Comparison of ENCODE assay signal across 23 cellular contexts in the genomic region with DNA sequence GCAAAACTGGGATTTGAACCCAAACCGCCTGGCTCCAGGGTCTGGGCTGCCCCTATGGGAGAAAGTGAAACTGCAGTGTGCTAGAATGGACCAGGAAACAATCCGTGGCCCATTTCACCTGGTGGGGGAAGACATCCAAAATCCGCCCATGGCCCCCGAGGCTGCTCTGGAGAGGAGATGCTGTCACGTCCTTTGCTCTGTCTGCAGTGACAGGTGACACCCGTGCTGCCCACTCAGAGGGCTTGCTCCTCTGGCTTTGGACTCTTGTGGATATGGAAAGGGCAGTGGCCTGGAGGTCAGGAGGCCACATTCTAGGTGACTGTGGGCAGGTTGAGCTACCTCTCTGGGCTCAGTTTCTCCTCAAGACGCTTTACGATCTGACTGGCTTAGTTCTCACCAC.
A peak's percentile ranks its signal among the peaks of the same experiment; 100 is the strongest.
DNase-seq lines count a peak whose midpoint lies in the region; ATAC-seq, FAIRE-seq and TF ChIP-seq lines count a peak whose summit lies in the region.
"Had no signal": no experiment of that assay in that cellular context is flagged by ENCODE, and none has a peak within 500 bp of the region (broad histone marks: within the 10 kb centered on the region; RNA-seq: fewer than 3 reads in every experiment).

No MANE protein-coding gene starts in this region.

- no peaks in the 10 kb centered on the region for H4K20me1 ChIP-seq in IMR-90 (ENCODE audit: insufficient read depth, low read length)
- no peaks in the 10 kb centered on the region for H4K20me1 ChIP-seq in H1 (replicated peaks in 1 of 2; ENCODE audit: control insufficient read depth in 1 of 2, insufficient read depth in 2 of 2, low read length in 2 of 2)
- H4K20me1 ChIP-seq: BLaER1 treated with 17β-estradiol and CSF1 and Interleukin-3, amounts not matched to agents 10 nM and 100 nM had no signal

- H3K14ac ChIP-seq in IMR-90 (replicated peaks; ENCODE audit: low read depth, low read length) (no peak overlapping the region), H1 (ENCODE audit: insufficient read length) (no peak overlapping the region)

- H3K9ac ChIP-seq in IMR-90 (ENCODE audit: low read depth, low read length) = no peak overlapping the region
- H3K9ac ChIP-seq in H1 (replicated peaks in 1 of 4; ENCODE audit: extremely low read depth in 1 of 4, low read depth in 3 of 4, low read length in 3 of 4) = no peak overlapping the region
- H3K9ac ChIP-seq: BLaER1 treated with 17β-estradiol and CSF1 and Interleukin-3, amounts not matched to agents 10 nM and 100 nM had no signal

- H4K8ac ChIP-seq in IMR-90 (ENCODE audit: low read depth in 2 of 2, low read length in 2 of 2) = no peak overlapping the region
- H4K8ac ChIP-seq in H1 (ENCODE audit: extremely low read depth, insufficient read depth, low read length) = no peak overlapping the region

- DNase-seq in activated effector memory CD4-positive, alpha-beta T cell treated with anti-CD3 and anti-CD28 coated beads, Interleukin-2, amount 50 U/mL, for 16 hours = peak; percentile 27
- no peak for DNase-seq in activated effector memory CD4-positive, alpha-beta T cell treated with Interleukin-2 at 50 U/mL for 16 hours
- DNase-seq in IMR-90 (no peak), H1 (ENCODE audit: low read depth in 1 of 2, low spot score in 2 of 2) (no peak), COR-L47 (lab: John Stamatoyannopoulos, UW) (no peak)
- DNase-seq: AML-193; CD4-positive, alpha-beta T cell; CD8-positive, alpha-beta T cell; DMS 273 treated with DMSO at 0.1 percent for 48 hours; DMS153; DMS53; DMS79; DND-41; EL; GDM1 had no signal

- peak overlapping the region; percentile 81 for H2AK9ac ChIP-seq in IMR-90 (replicated peaks; ENCODE audit: low read depth, low read length, poor library complexity)

- H2AFZ ChIP-seq in IMR-90 (replicated peaks; ENCODE audit: low read length, poor library complexity) = no peak overlapping the region
- no peak overlapping the region for H2AFZ ChIP-seq in H1 (ENCODE audit: low read length)

- no peak for FAIRE-seq in H1 (lab: Jason Lieb, UNC)
- FAIRE-seq: A549, GM12878, GM12892, GM18507 had no signal

- no peak overlapping the region for H3K18ac ChIP-seq in IMR-90 (ENCODE audit: low read depth, low read length)
- no peak overlapping the region; the same call in 1 of the 2 replicates for H3K18ac ChIP-seq in H1 (ENCODE audit: extremely low read depth, low read length)

- no peaks in the 10 kb centered on the region for H3K4me1 ChIP-seq in IMR-90 (ENCODE audit: control insufficient read depth, insufficient read depth, low read length)
- H3K4me1 ChIP-seq in H1 (replicated peaks in 1 of 4; ENCODE audit: control insufficient read depth in 3 of 4, insufficient read depth in 4 of 4, low read length in 3 of 4) = peaks cover 2 to 11% (median 8%) of the 10 kb centered on the region in 4 experiments; a peak in 5 of 7 replicates
- H3K4me1 ChIP-seq: A549 had no signal

- H2AK5ac ChIP-seq in IMR-90 (ENCODE audit: low read depth, low read length) (no peak overlapping the region), H1 (ENCODE audit: low read depth, low read length) (no peak overlapping the region)

- H3K27ac ChIP-seq in IMR-90 (ENCODE audit: insufficient read depth, low read length) = no peak overlapping the region
- no peak overlapping the region for H3K27ac ChIP-seq in H1 (ENCODE audit: low read depth, low read length)
- H3K27ac ChIP-seq: 22Rv1; A549; BLaER1 treated with 17β-estradiol and CSF1 and Interleukin-3, amounts not matched to agents 10 nM and 100 nM; C4-2B had no signal

- CTCF ChIA-PET in IMR-90 (lab: Yijun Ruan, JAX) (no interaction called here), H1 (lab: Charles Lee; ENCODE audit: partially characterized antibody) (interaction anchor here (1.0 to 4.4 kb wide), 8 partner anchors 11 to 381 kb away, joined by 3 to 23 read pairs (median 4); no protein-coding TSS in a partner anchor)

- BruUV-seq in IMR-90 (replicated peaks; lab: Mats Ljungman, UMichigan) = no TSS peak

- dilution Hi-C loops in IMR-90 (cut with HindIII; ENCODE audit: low sequenced_read_pairs, unreplicated experiment) = no loop called here

- 60% methylated on average over 2 of the region's 8 CpGs; no CpG with 5 or more reads in 1 of the 2 experiments for WGBS in IMR-90 (ENCODE audit: extremely low coverage in 2 of 2, insufficient read length in 1 of 2), 2 experiments
- WGBS in H1 (ENCODE audit: extremely low coverage in 1 of 2, insufficient coverage in 1 of 2, insufficient read length in 1 of 2, insufficient replicate concordance in 2 of 2, low coverage in 1 of 2, low lambda C conversion rate in 2 of 2, missing lambda C conversion rate in 1 of 2), 2 experiments = 85% methylated on average over 8 of the region's 8 CpGs; no CpG with 5 or more reads in 1 of the 2 experiments

- ATAC-seq in IMR-90 (ENCODE audit: low read depth) (no peak), SK-N-SH treated with all-trans-retinoic acid at 6 μM for 48 hours (no peak)
- ATAC-seq: A549; CD8-positive, alpha-beta T cell; GM12878 had no signal

- H4K91ac ChIP-seq in IMR-90 (ENCODE audit: insufficient read depth, low read depth, low read length) (no peak overlapping the region), H1 (replicated peaks; ENCODE audit: insufficient read length, low read length) (no peak overlapping the region)

- H2BK12ac ChIP-seq in H1 (ENCODE audit: low read depth, low read length) = no peak overlapping the region

- no peak overlapping the region for H2BK5ac ChIP-seq in IMR-90 (ENCODE audit: low read depth, low read length, poor library complexity, severe bottlenecking)
- no peak overlapping the region for H2BK5ac ChIP-seq in H1 (ENCODE audit: low read depth, low read length)

- POLR2A ChIA-PET in IMR-90 (lab: Charles Lee; ENCODE audit: unreplicated experiment) = no interaction called here
- POLR2A ChIA-PET in H1 (lab: Charles Lee; ENCODE audit: partially characterized antibody) = interaction anchor here (1.5 to 1.8 kb wide), 2 partner anchors 15 to 25 kb away, joined by 3 to 5 read pairs; no protein-coding TSS in a partner anchor

- H2BK120ac ChIP-seq in IMR-90 (ENCODE audit: low read depth, low read length) (no peak overlapping the region), H1 (replicated peaks; ENCODE audit: low read depth, low read length) (no peak overlapping the region)

- TF ChIP-seq CTCF in IMR-90 (conservative IDR thresholded peaks at IDR 0.05; ENCODE audit: low read depth, low read length) (no peak), H1 (IDR thresholded peaks at IDR 0.05; ENCODE audit: control extremely low read depth in 1 of 3, insufficient read depth in 1 of 3, low read depth in 1 of 3, low read length in 3 of 3) (no peak)

- H3K23ac ChIP-seq in IMR-90 (ENCODE audit: low read depth, low read length) (no peak overlapping the region), H1 (ENCODE audit: insufficient read length) (no peak overlapping the region)

- H4K5ac ChIP-seq in IMR-90 (ENCODE audit: low read depth, low read length) = no peak overlapping the region
- no peak overlapping the region for H4K5ac ChIP-seq in H1 (ENCODE audit: insufficient read length, low read depth, low read length)

- H3K4me2 ChIP-seq in IMR-90 (ENCODE audit: low read depth, low read length) (no peak overlapping the region), H1 (ENCODE audit: insufficient read depth in 1 of 2, low read depth in 2 of 2, low read length in 2 of 2) (no peak overlapping the region)
- H3K4me2 ChIP-seq: A549 had no signal

- H2BK15ac ChIP-seq in IMR-90 (ENCODE audit: low read depth, low read length) (no peak overlapping the region), H1 (ENCODE audit: low read length) (no peak overlapping the region; the same call in 1 of the 2 replicates)

- in situ Hi-C loops in IMR-90 (cut with MboI; ENCODE audit: low sequenced_read_pairs) = no loop called here

- H3K79me1 ChIP-seq in IMR-90 (ENCODE audit: low read depth in 1 of 2, low read length in 2 of 2) (no peaks in the 10 kb centered on the region), H1 (ENCODE audit: low read depth, low read length) (no peaks in the 10 kb centered on the region)

- intact Hi-C loops in IMR-90 (cut with micrococcal nuclease) = no loop called here

- H3K36me3 ChIP-seq in IMR-90 (ENCODE audit: control insufficient read depth, insufficient read depth, low read length) = no peaks in the 10 kb centered on the region
- H3K36me3 ChIP-seq in H1 (ENCODE audit: control insufficient read depth in 2 of 4, insufficient read depth in 4 of 4, low read length in 3 of 4) = no peaks in the 10 kb centered on the region
- H3K36me3 ChIP-seq: BLaER1 treated with 17β-estradiol and CSF1 and Interleukin-3, amounts not matched to agents 10 nM and 100 nM had no signal

- H3K9me3 ChIP-seq in IMR-90 (ENCODE audit: control insufficient read depth, insufficient read depth, low read length) (peaks cover 42% of the 10 kb centered on the region), H1 (ENCODE audit: insufficient read depth in 2 of 2, low read depth in 1 of 2, low read length in 1 of 2) (no peaks in the 10 kb centered on the region)
- H3K9me3 ChIP-seq: A549 had no signal

- H3K27me3 ChIP-seq in IMR-90 (ENCODE audit: control insufficient read depth, insufficient read depth, low read length) (no peaks in the 10 kb centered on the region), H1 (replicated peaks in 1 of 4; ENCODE audit: control insufficient read depth in 3 of 4, extremely low read depth in 1 of 4, insufficient read depth in 3 of 4, low read length in 3 of 4) (no peaks in the 10 kb centered on the region)
- H3K27me3 ChIP-seq: BLaER1 treated with 17β-estradiol and CSF1 and Interleukin-3, amounts not matched to agents 10 nM and 100 nM had no signal

- H3K79me2 ChIP-seq in H1 (ENCODE audit: control insufficient read depth in 1 of 2, insufficient read depth in 2 of 2, low read length in 2 of 2) = no peaks in the 10 kb centered on the region

- H3K9me1 ChIP-seq in IMR-90 (ENCODE audit: insufficient read depth, low read length) = no peaks in the 10 kb centered on the region

- no peak for TF ChIP-seq RAD21 in IMR-90 (IDR thresholded peaks at IDR 0.05; ENCODE audit: low read length)
- no peak; a peak in 1 of 4 replicates for TF ChIP-seq RAD21 in H1 (IDR thresholded peaks at IDR 0.05 in 1 of 2, conservative IDR thresholded peaks at IDR 0.05 in 1 of 2; ENCODE audit: low read depth in 2 of 2, low read length in 2 of 2)

- H3K4ac ChIP-seq in IMR-90 (ENCODE audit: low read depth, low read length) = no peak overlapping the region
- no peak overlapping the region for H3K4ac ChIP-seq in H1 (replicated peaks; ENCODE audit: insufficient read length, low read depth, low read length)

- no peak overlapping the region for H3K56ac ChIP-seq in IMR-90 (ENCODE audit: extremely low read depth, insufficient read depth, low read length)
- H3K56ac ChIP-seq in H1 (replicated peaks; ENCODE audit: insufficient read length, low read depth, low read length) = no peak overlapping the region

- H3K4me3 ChIP-seq in IMR-90 (ENCODE audit: insufficient read depth, low read depth, low read length) = no peak overlapping the region
- no peak overlapping the region for H3K4me3 ChIP-seq in H1 (ENCODE audit: extremely low read depth in 1 of 4, insufficient read depth in 2 of 4, low read depth in 3 of 4, low read length in 4 of 4)
- H3K4me3 ChIP-seq: A549; BLaER1 treated with 17β-estradiol and CSF1 and Interleukin-3, amounts not matched to agents 10 nM and 100 nM; GM12878 had no signal

- TF ChIP-seq POLR2A in IMR-90 (IDR thresholded peaks at IDR 0.05; ENCODE audit: low read depth, low read length) = no peak
- no peak for TF ChIP-seq POLR2A in H1 (IDR thresholded peaks at IDR 0.05; ENCODE audit: control extremely low read depth in 1 of 2, low read depth in 2 of 2, low read length in 2 of 2)

- H2BK20ac ChIP-seq in IMR-90 (ENCODE audit: low read depth, low read length) (no peak overlapping the region), H1 (ENCODE audit: low read length) (peak overlapping the region; percentile 41; the same call in 1 of the 2 replicates)

- TF ChIP-seq EP300 in H1 (IDR thresholded peaks at IDR 0.05; ENCODE audit: borderline replicate concordance in 1 of 2, low read depth in 2 of 2, low read length in 2 of 2) = no peak

- H3K23me2 ChIP-seq in H1 (ENCODE audit: low read depth, low read length) = no peaks in the 10 kb centered on the region
